ENCODE assay signal across 22 cellular contexts in the genomic region with DNA sequence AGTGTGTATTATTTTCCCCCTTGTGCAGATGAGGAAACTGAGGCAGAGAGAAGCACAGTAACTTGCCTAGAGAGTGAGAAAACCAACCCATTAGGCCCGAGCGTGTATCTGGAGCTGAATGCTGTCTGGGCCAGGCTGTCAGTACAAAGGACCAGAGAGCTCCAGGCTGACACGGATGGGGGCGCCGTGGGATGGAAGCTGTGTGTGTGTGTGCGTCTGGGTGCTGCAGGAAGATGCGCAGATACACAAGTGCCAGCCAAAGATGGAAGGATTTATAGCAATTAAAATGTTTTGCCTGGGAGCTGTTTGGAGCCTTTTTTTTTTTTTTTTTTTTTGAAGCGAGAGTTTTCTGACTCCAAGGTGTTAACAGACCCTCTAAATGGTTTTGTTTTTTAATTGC. TPM values are rescaled to one million over a fixed set of nuclear protein-coding genes. Genes with fewer than 3 reads are reported as not detected.
DNase-seq lines count a peak whose midpoint lies in the region; FAIRE-seq lines count a peak whose summit lies in the region.
"Had no signal": no experiment of that assay in that cellular context is flagged by ENCODE, and none has a peak within 500 bp of the region (broad histone marks: within the 10 kb centered on the region; RNA-seq: fewer than 3 reads in every experiment).

No MANE protein-coding gene starts in this region.

- no peak for FAIRE-seq in HTR-8/SVneo (lab: Jason Lieb, UNC)
- FAIRE-seq: A549, GM12878, GM19239, H54 had no signal

- peak in 2 of 3 experiments; percentile 35 to 70 for DNase-seq in NCI-H1417 (lab: John Stamatoyannopoulos, UW)
- DNase-seq in NCI-H1417 treated with DMSO at 0.1 percent for 48 hours (lab: John Stamatoyannopoulos, UW), result no peak
- peak; percentile 10 for DNase-seq in NCI-H748 (lab: John Stamatoyannopoulos, UW; ENCODE audit: unreplicated experiment)
- DNase-seq in NCI-H748 treated with DMSO at 0.1 percent for 48 hours (lab: John Stamatoyannopoulos, UW), result no peak
- DNase-seq in SK-N-DZ (ENCODE audit: low spot score), result peak; percentile 62
- DNase-seq in activated naive CD4-positive, alpha-beta T cell treated with anti-CD3 and anti-CD28 coated beads, Interleukin-2, amount 50 U/mL, for 16 hours, result no peak
- no peak for DNase-seq in HTR-8/SVneo (ENCODE audit: insufficient read length, low spot score)
- DNase-seq: AML-193; CD4-positive, alpha-beta memory T cell; COR-L47; DMS 273 treated with DMSO at 0.1 percent for 48 hours; DMS53; DND-41; EL; GM23248; HCEC 1CT; IMR-90; KBM-7 had no signal

RNA-seq across cellular contexts. Expression of gene GPATCH2L, which starts 53.7 kb away (rescaled TPM):
- polyA plus RNA-seq in SK-N-DZ (2014; cell fraction: cytosol; rRNA removed), result 37.1 and 37.3 TPM in 2 replicates
- 30.2 and 44.4 TPM in 2 replicates for polyA plus RNA-seq in SK-N-DZ (2014; cell fraction: nucleus; rRNA removed)

Comparison
In these comparisons a context has a peak if more than half of its experiments do, and no peak if none do; other contexts are left out.
1. DNase-seq: peak in NCI-H1417 (2 of 3), NCI-H748 (single experiment) and SK-N-DZ (single experiment); none in NCI-H1417 treated with DMSO at 0.1 percent for 48 hours (single experiment), NCI-H748 treated with DMSO at 0.1 percent for 48 hours (single experiment), activated naive CD4-positive, alpha-beta T cell treated with anti-CD3 and anti-CD28 coated beads, Interleukin-2, amount 50 U/mL, for 16 hours (single experiment) and HTR-8/SVneo (single experiment).